Comparison of ENCODE assay signal across 37 cellular contexts in genomic region chr7:30741289-30741688, GRCh38. TPM values are rescaled to one million over a fixed set of nuclear protein-coding genes. Genes with fewer than 3 reads are reported as not detected.
"Had no signal": no experiment of that assay in that cellular context is flagged by ENCODE, and none has a peak within 500 bp of the region (broad histone marks: within the 10 kb centered on the region; RNA-seq: fewer than 3 reads in every experiment).

No MANE protein-coding gene starts in this region.

- H3K27ac ChIP-seq: adrenal gland, body of pancreas, brain microvascular endothelial cell, breast epithelium, WERI-Rb-1 had no signal

- H3K4me1 Mint-ChIP-seq: WTC11 had no signal

- H3K9me3 ChIP-seq: adrenal gland, body of pancreas, breast epithelium had no signal

- ATAC-seq: activated CD4-positive, alpha-beta T cell treated with anti-CD3 and anti-CD28 coated beads for 36 hours; activated CD4-positive, CD25-positive, alpha-beta regulatory T cell treated with anti-CD3 and anti-CD28 coated beads, Interleukin-2, amount 50 U/mL, for 24 hours; activated T-helper 17 cell treated with anti-CD3 and anti-CD28 coated beads, Interleukin-2, amount 50 U/mL, for 72 hours had no signal

- FAIRE-seq: astrocyte, TTC549 had no signal

- H3K27me3 ChIP-seq: adrenal gland, body of pancreas, brain microvascular endothelial cell, breast epithelium had no signal

- H3K36me3 ChIP-seq: adrenal gland, brain microvascular endothelial cell, breast epithelium, WERI-Rb-1 had no signal

- H3K27ac Mint-ChIP-seq: activated CD4-positive, alpha-beta memory T cell treated with anti-CD3 and anti-CD28 coated beads, Interleukin-2, amount 10 ng/mL, durations not matched to agents 7 days and 5 days; activated CD4-positive, alpha-beta T cell treated with anti-CD3 and anti-CD28 coated beads for 36 hours; activated CD4-positive, alpha-beta T cell treated with anti-CD3 and anti-CD28 coated beads, Interleukin-2, amount 10 ng/mL, durations not matched to agents 7 days and 5 days; activated CD8-positive, alpha-beta memory T cell treated with anti-CD3 and anti-CD28 coated beads, Interleukin-2, amount 10 ng/mL, durations not matched to agents 7 days and 5 days; activated CD8-positive, alpha-beta T cell treated with anti-CD3 and anti-CD28 coated beads, Interleukin-2, amount 10 ng/mL, durations not matched to agents 7 days and 5 days; activated naive CD4-positive, alpha-beta T cell treated with anti-CD3 and anti-CD28 coated beads for 36 hours; activated naive CD4-positive, alpha-beta T cell treated with anti-CD3 and anti-CD28 coated beads, Interleukin-2, amount 50 U/mL, for 72 hours; activated naive CD8-positive, alpha-beta T cell treated with anti-CD3 and anti-CD28 coated beads for 36 hours; activated T-cell treated with anti-CD3 and anti-CD28 coated beads, Interleukin-2, amount 50 U/mL, for 24 hours; activated T-helper 17 cell treated with anti-CD3 and anti-CD28 coated beads, Interleukin-2, amount 50 U/mL, for 72 hours; T-helper 1 cell treated with Interleukin-12 subunit alpha and Interleukin-12 subunit beta and Interleukin-4 antibody, amounts not matched to agents 30 μg/mL and 1 μg/mL, for 36 hours; T-helper 2 cell treated with Interferon-gamma antibody and Interleukin-4, amounts not matched to agents 5 μg/mL and 100 μg/mL, for 36 hours; WTC11 had no signal

- H3K36me3 Mint-ChIP-seq: activated CD8-positive, alpha-beta memory T cell treated with anti-CD3 and anti-CD28 coated beads, Interleukin-2, amount 10 ng/mL, durations not matched to agents 7 days and 5 days; activated naive CD4-positive, alpha-beta T cell treated with anti-CD3 and anti-CD28 coated beads, Interleukin-2, amount 50 U/mL, for 72 hours; WTC11 had no signal

- DNase-seq: activated CD4-positive, alpha-beta memory T cell treated with anti-CD3 and anti-CD28 coated beads, Interleukin-2, amount 10 ng/mL, durations not matched to agents 7 days and 5 days; activated CD4-positive, alpha-beta T cell treated with anti-CD3 and anti-CD28 coated beads for 1 hour; activated CD4-positive, alpha-beta T cell treated with anti-CD3 and anti-CD28 coated beads for 36 hours; activated CD4-positive, alpha-beta T cell treated with anti-CD3 and anti-CD28 coated beads for 48 hours; activated CD4-positive, alpha-beta T cell treated with anti-CD3 and anti-CD28 coated beads, Interleukin-2, amount 10 ng/mL, durations not matched to agents 7 days and 5 days; activated CD4-positive, alpha-beta T cell treated with anti-CD3 and anti-CD28 coated beads, Interleukin-2, amount 50 U/mL, for 48 hours; activated CD4-positive, CD25-positive, alpha-beta regulatory T cell; activated CD8-positive, alpha-beta memory T cell treated with anti-CD3 and anti-CD28 coated beads for 24 hours; activated CD8-positive, alpha-beta memory T cell treated with anti-CD3 and anti-CD28 coated beads, Interleukin-2, amount 10 ng/mL, durations not matched to agents 7 days and 5 days; activated CD8-positive, alpha-beta memory T cell treated with anti-CD3 and anti-CD28 coated beads, Interleukin-2, amount 50 U/mL, for 48 hours; activated CD8-positive, alpha-beta T cell treated with anti-CD3 and anti-CD28 coated beads, Interleukin-2, amount 10 ng/mL, durations not matched to agents 7 days and 5 days; activated gamma-delta T cell treated with Interleukin-2 at 50 U/mL for 16 hours; activated naive CD4-positive, alpha-beta T cell; activated naive CD4-positive, alpha-beta T cell treated with anti-CD3 and anti-CD28 coated beads for 36 hours; activated naive CD4-positive, alpha-beta T cell treated with anti-CD3 and anti-CD28 coated beads, Interleukin-2, amount 50 U/mL, for 16 hours; activated naive CD8-positive, alpha-beta T cell treated with anti-CD3 and anti-CD28 coated beads for 36 hours; activated T-cell treated with anti-CD3 and anti-CD28 coated beads, Interleukin-2, amount 50 U/mL, for 24 hours; activated T-cell treated with anti-CD3 and anti-CD28 coated beads, Interleukin-2, amount 50 U/mL, for 48 hours; adrenal gland; amniotic stem cell; body of pancreas; brain microvascular endothelial cell; central memory CD4-positive, alpha-beta T cell; T-helper 1 cell; T-helper 2 cell; T-helper 9 cell; WERI-Rb-1 had no signal

- H3K27me3 Mint-ChIP-seq: activated CD4-positive, alpha-beta memory T cell treated with anti-CD3 and anti-CD28 coated beads, Interleukin-2, amount 10 ng/mL, durations not matched to agents 7 days and 5 days; activated CD4-positive, alpha-beta T cell treated with anti-CD3 and anti-CD28 coated beads for 36 hours; activated CD8-positive, alpha-beta memory T cell treated with anti-CD3 and anti-CD28 coated beads, Interleukin-2, amount 10 ng/mL, durations not matched to agents 7 days and 5 days; activated naive CD8-positive, alpha-beta T cell treated with anti-CD3 and anti-CD28 coated beads for 36 hours; activated T-cell treated with anti-CD3 and anti-CD28 coated beads, Interleukin-2, amount 50 U/mL, for 24 hours; activated T-helper 17 cell treated with anti-CD3 and anti-CD28 coated beads, Interleukin-2, amount 50 U/mL, for 72 hours had no signal

- H3K4me3 ChIP-seq: adrenal gland, body of pancreas, breast epithelium had no signal

- H3K9me3 Mint-ChIP-seq: activated CD4-positive, alpha-beta memory T cell treated with anti-CD3 and anti-CD28 coated beads, Interleukin-2, amount 10 ng/mL, durations not matched to agents 7 days and 5 days; activated naive CD4-positive, alpha-beta T cell treated with anti-CD3 and anti-CD28 coated beads for 36 hours; activated T-cell treated with anti-CD3 and anti-CD28 coated beads, Interleukin-2, amount 50 U/mL, for 24 hours; activated T-helper 17 cell treated with anti-CD3 and anti-CD28 coated beads, Interleukin-2, amount 50 U/mL, for 72 hours; T-helper 1 cell treated with Interleukin-12 subunit alpha and Interleukin-12 subunit beta and Interleukin-4 antibody, amounts not matched to agents 30 μg/mL and 1 μg/mL, for 36 hours; T-helper 2 cell treated with Interferon-gamma antibody and Interleukin-4, amounts not matched to agents 5 μg/mL and 100 μg/mL, for 36 hours; WTC11 had no signal

- H3K4me3 Mint-ChIP-seq: activated CD4-positive, alpha-beta memory T cell treated with anti-CD3 and anti-CD28 coated beads, Interleukin-2, amount 10 ng/mL, durations not matched to agents 7 days and 5 days; activated CD4-positive, alpha-beta T cell treated with anti-CD3 and anti-CD28 coated beads for 36 hours; activated CD4-positive, alpha-beta T cell treated with anti-CD3 and anti-CD28 coated beads, Interleukin-2, amount 10 ng/mL, durations not matched to agents 7 days and 5 days; activated CD8-positive, alpha-beta memory T cell treated with anti-CD3 and anti-CD28 coated beads, Interleukin-2, amount 10 ng/mL, durations not matched to agents 7 days and 5 days; activated CD8-positive, alpha-beta T cell treated with anti-CD3 and anti-CD28 coated beads, Interleukin-2, amount 10 ng/mL, durations not matched to agents 7 days and 5 days; activated naive CD4-positive, alpha-beta T cell treated with anti-CD3 and anti-CD28 coated beads for 36 hours; activated naive CD8-positive, alpha-beta T cell treated with anti-CD3 and anti-CD28 coated beads for 36 hours; activated T-cell treated with anti-CD3 and anti-CD28 coated beads, Interleukin-2, amount 50 U/mL, for 24 hours; activated T-helper 17 cell treated with anti-CD3 and anti-CD28 coated beads, Interleukin-2, amount 50 U/mL, for 72 hours; T-helper 1 cell treated with Interleukin-12 subunit alpha and Interleukin-12 subunit beta and Interleukin-4 antibody, amounts not matched to agents 30 μg/mL and 1 μg/mL, for 36 hours; T-helper 2 cell treated with Interferon-gamma antibody and Interleukin-4, amounts not matched to agents 5 μg/mL and 100 μg/mL, for 36 hours; WTC11 had no signal

- H3K4me1 ChIP-seq: adrenal gland, body of pancreas, breast epithelium had no signal

RNA-seq across cellular contexts. Expression of gene INMT, which starts 10.6 kb away (rescaled TPM):
- total RNA-seq: activated CD8-positive, alpha-beta T cell treated with anti-CD3 and anti-CD28 coated beads, Interleukin-2, amount 10 ng/mL, durations not matched to agents 7 days and 5 days had no signal

RNA-seq across cellular contexts. Expression of gene CRHR2, which starts 59.0 kb away (rescaled TPM):
- total RNA-seq: activated CD4-positive, alpha-beta memory T cell treated with anti-CD3 and anti-CD28 coated beads, Interleukin-2, amount 10 ng/mL, durations not matched to agents 7 days and 5 days; activated CD4-positive, alpha-beta T cell treated with anti-CD3 and anti-CD28 coated beads for 36 hours; activated CD4-positive, alpha-beta T cell treated with anti-CD3 and anti-CD28 coated beads, Interleukin-2, amount 10 ng/mL, durations not matched to agents 7 days and 5 days; activated CD8-positive, alpha-beta memory T cell treated with anti-CD3 and anti-CD28 coated beads, Interleukin-2, amount 10 ng/mL, durations not matched to agents 7 days and 5 days; activated CD8-positive, alpha-beta T cell treated with anti-CD3 and anti-CD28 coated beads, Interleukin-2, amount 10 ng/mL, durations not matched to agents 7 days and 5 days; activated naive CD4-positive, alpha-beta T cell treated with anti-CD3 and anti-CD28 coated beads for 36 hours; activated naive CD4-positive, alpha-beta T cell treated with anti-CD3 and anti-CD28 coated beads, Interleukin-2, amount 50 U/mL, for 72 hours; activated naive CD8-positive, alpha-beta T cell treated with anti-CD3 and anti-CD28 coated beads for 36 hours; activated T-helper 17 cell treated with anti-CD3 and anti-CD28 coated beads, Interleukin-2, amount 50 U/mL, for 72 hours; astrocyte had no signal
- polyA plus RNA-seq: aorta had no signal
